8 cellular contexts compared by ENCODE assay signal in genomic region chr16:5033256-5034166, GRCh38. TPM values are rescaled to one million over a fixed set of nuclear protein-coding genes. Genes with fewer than 3 reads are reported as not detected.
DNase-seq lines count a peak whose midpoint lies in the region; ATAC-seq, FAIRE-seq and TF ChIP-seq lines count a peak whose summit lies in the region.

A gene with protein sequence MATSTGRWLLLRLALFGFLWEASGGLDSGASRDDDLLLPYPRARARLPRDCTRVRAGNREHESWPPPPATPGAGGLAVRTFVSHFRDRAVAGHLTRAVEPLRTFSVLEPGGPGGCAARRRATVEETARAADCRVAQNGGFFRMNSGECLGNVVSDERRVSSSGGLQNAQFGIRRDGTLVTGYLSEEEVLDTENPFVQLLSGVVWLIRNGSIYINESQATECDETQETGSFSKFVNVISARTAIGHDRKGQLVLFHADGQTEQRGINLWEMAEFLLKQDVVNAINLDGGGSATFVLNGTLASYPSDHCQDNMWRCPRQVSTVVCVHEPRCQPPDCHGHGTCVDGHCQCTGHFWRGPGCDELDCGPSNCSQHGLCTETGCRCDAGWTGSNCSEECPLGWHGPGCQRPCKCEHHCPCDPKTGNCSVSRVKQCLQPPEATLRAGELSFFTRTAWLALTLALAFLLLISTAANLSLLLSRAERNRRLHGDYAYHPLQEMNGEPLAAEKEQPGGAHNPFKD (minus strand): TSS chr16:5033935. CDS start chr16:5033914, 21 bp downstream.

- peak within 1 kb of the TSS; percentile 74 to 92 for H3K9ac ChIP-seq in kidney (ENCODE audit: low read length in 2 of 2)

- FAIRE-seq in kidney (lab: Jason Lieb, UNC) = no peak

- intact Hi-C loops in kidney (cut with DNase I) = no loop called here

- H3K9me3 ChIP-seq in kidney (ENCODE audit: control insufficient read depth in 1 of 2, low read length in 2 of 2) = no peaks in the 10 kb centered on the region

- no peaks in the 10 kb centered on the region for H3K36me3 ChIP-seq in kidney (ENCODE audit: control insufficient read depth in 1 of 2, insufficient read depth in 2 of 2, low read length in 2 of 2)

- peak within 1 kb of the TSS; percentile 79 to 95 for H3K4me3 ChIP-seq in kidney (ENCODE audit: low read length in 2 of 2)

- TF ChIP-seq CTCF in kidney (IDR thresholded peaks at IDR 0.05; ENCODE audit: borderline replicate concordance, extremely low read depth, insufficient read depth) = no peak

- H3K27ac ChIP-seq in kidney (ENCODE audit: low read depth in 2 of 2, low read length in 2 of 2) = peak within 1 kb of the TSS; percentile 49 to 85

- H3K4me1 ChIP-seq in kidney (ENCODE audit: control insufficient read depth in 1 of 2, insufficient read depth in 1 of 2, low read depth in 1 of 2, low read length in 2 of 2) = peaks cover 9 to 13% of the 10 kb centered on the region in 2 donors

- ATAC-seq in GM18873 (IDR thresholded peaks at IDR 0.05; ENCODE audit: low FRiP score, unreplicated experiment) (peak; percentile 77), HG03135 (IDR thresholded peaks at IDR 0.05; ENCODE audit: unreplicated experiment) (peak; percentile 92)

- DNase-seq in AG08395 (ENCODE audit: low spot score) (peak; percentile 93), NCI-H226 (peak; percentile 69), cerebellar nuclear complex (lab: John Stamatoyannopoulos, UW) (peak; percentile 5 to 46), kidney (peak; percentile 96)
- DNase-seq in activated CD4-positive, alpha-beta T cell treated with anti-CD3 and anti-CD28 coated beads for 1 hour = peak; percentile 76
- peak; percentile 63 to 77 (median 70) for DNase-seq in stimulated activated CD4-positive, alpha-beta T cell treated with anti-CD3 and anti-CD28 coated beads, Interleukin-12 subunit alpha, Interleukin-12 subunit beta, amount 100 ng/mL, for 48 hours (ENCODE audit: low read depth in 2 of 3, low spot score in 1 of 3)

RNA-seq across cellular contexts. Expression of the gene that starts here (rescaled TPM):
- 13.8 TPM for total RNA-seq in kidney
- 14.5 TPM for polyA plus RNA-seq in kidney (ENCODE audit: insufficient read depth, low read depth, low replicate concordance)

Comparison
In these comparisons a context has a peak if more than half of its experiments do, and no peak if none do; other contexts are left out.
1. Peak in every context shown above with its lines: DNase-seq, ATAC-seq, H3K4me3 ChIP-seq and H3K27ac ChIP-seq.
2. DNase-seq: peak in every context shown above with its lines; median percentile 96 in kidney; 93 in AG08395; 76 in activated CD4-positive, alpha-beta T cell treated with anti-CD3 and anti-CD28 coated beads for 1 hour; 70 in stimulated activated CD4-positive, alpha-beta T cell treated with anti-CD3 and anti-CD28 coated beads, Interleukin-12 subunit alpha, Interleukin-12 subunit beta, amount 100 ng/mL, for 48 hours; 69 in NCI-H226; 26 in cerebellar nuclear complex.